In the genomic region with DNA sequence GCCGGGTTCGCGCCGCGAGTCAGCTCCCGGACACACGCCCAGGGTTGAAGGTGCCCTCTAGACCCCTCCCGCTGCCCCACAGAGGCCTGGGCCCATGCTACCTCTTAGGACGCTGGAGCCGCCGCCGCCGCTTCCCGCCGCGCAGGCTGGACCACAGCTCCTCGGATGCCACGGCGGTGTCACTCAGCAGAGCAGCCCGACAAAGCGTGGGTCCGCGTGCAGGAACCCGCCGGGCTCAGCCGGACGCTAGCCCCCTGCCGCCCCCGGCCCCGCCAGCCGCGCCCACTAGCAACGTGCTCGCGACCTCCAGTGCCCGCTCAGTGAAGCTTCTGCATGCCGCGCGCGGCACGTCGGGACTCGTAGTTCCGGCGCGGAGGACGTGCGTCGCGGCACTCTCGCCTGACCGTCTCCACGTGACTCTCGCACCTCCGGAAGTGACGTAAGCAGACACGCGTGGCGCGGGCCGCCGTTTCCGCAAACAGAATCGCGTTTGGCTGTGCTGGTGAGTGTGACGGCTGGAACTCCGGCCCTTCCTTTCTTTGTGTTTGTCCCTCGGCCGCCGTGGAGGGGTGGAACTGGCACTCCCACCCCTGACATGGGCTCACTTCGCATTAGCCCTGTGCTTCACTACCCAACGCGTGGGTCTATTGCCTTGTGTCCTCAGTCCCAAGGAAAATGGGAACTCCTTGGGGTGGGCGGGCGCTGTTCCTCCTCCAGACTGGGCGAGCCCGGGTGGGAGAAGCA, we compare ENCODE assay signal across 8 cellular contexts. TPM values are rescaled to one million over a fixed set of nuclear protein-coding genes. Genes with fewer than 3 reads are reported as not detected.
DNase-seq lines count a peak whose midpoint lies in the region; ATAC-seq and TF ChIP-seq lines count a peak whose summit lies in the region.

Gene FAM210A (minus strand): TSS at position 331 of the 744 bp plus-strand sequence. CDS start 44,481 bp downstream, outside the sequence.
Gene RNMT (plus strand): TSS at position 446 of the 744 bp plus-strand sequence. CDS start 4,845 bp downstream, outside the sequence.

- peak within 1 kb of the TSS; percentile 94 for H3K9ac ChIP-seq in PC-3 (ENCODE audit: low read length)

- peak; percentile 69 for DNase-seq in DMS153 (lab: John Stamatoyannopoulos, UW)
- peak; percentile 97 for DNase-seq in PC-3
- DNase-seq in activated T-cell treated with anti-CD3 and anti-CD28 coated beads, Interleukin-2, amount 50 U/mL, for 1 hour: peak; percentile 90
- peak; percentile 56 for DNase-seq in epithelial cell of proximal tubule (ENCODE audit: low read depth)
- DNase-seq in mucosa of gallbladder (ENCODE audit: low spot score): peak; percentile 97
- peak; percentile 89 to 92 for DNase-seq in stimulated activated CD8-positive, alpha-beta memory T cell treated with anti-CD3 and anti-CD28 coated beads, Interleukin-4, amount 100 ng/mL, for 4 hours (ENCODE audit: low read depth in 2 of 2, low spot score in 1 of 2)

- no peaks in the 10 kb centered on the region for H3K9me2 ChIP-seq in PC-3 (replicated peaks; ENCODE audit: low read length)

- peaks cover 26% of the 10 kb centered on the region; the same call in 1 of the 2 replicates for H3K4me1 ChIP-seq in PC-3 (ENCODE audit: insufficient read depth, low read length)

- peak within 1 kb of the TSS; percentile 96 for H3K4me3 ChIP-seq in PC-3 (ENCODE audit: low read length)
- H3K4me3 ChIP-seq in epithelial cell of proximal tubule (ENCODE audit: low read depth, low read length): peak within 1 kb of the TSS; percentile 83

- no peak; the same call in 1 of the 2 replicates for TF ChIP-seq EP300 in Ishikawa (IDR thresholded peaks at IDR 0.05; ENCODE audit: borderline replicate concordance)

- CTCF ChIA-PET in PC-3 (lab: Charles Lee): interaction anchor here (0.5 to 0.6 kb wide), 2 partner anchors 98 to 1127 kb away, joined by 4 to 7 read pairs; partner anchors contain the start of gene MC5R

- peaks cover 50% of the 10 kb centered on the region for H4K20me1 ChIP-seq in PC-3 (ENCODE audit: low read length)

- intact Hi-C loops in PC-3 (cut with micrococcal nuclease): loop anchor here (5.0 to 10.0 kb wide), 2 partner anchors 52 to 734 kb away; partner anchors contain the start of gene CEP192

- H2AFZ ChIP-seq in PC-3 (ENCODE audit: low read length): peak within 1 kb of the TSS; percentile 95

- TF ChIP-seq CTCF in PC-3 (conservative IDR thresholded peaks at IDR 0.05; ENCODE audit: low read depth, low read length) (no peak), epithelial cell of proximal tubule (conservative IDR thresholded peaks at IDR 0.05; ENCODE audit: low read depth, low read length) (peak; percentile 5)

- POLR2A ChIA-PET in PC-3 (lab: Charles Lee; ENCODE audit: unreplicated experiment): interaction anchor here (0.6 to 0.8 kb wide), 2 partner anchors 41 to 791 kb away, joined by 3 to 5 read pairs; no protein-coding TSS in a partner anchor

- H3K27ac ChIP-seq in PC-3 (ENCODE audit: low read length): peak within 1 kb of the TSS; percentile 75

- no peak; the same call in 1 of the 2 replicates for TF ChIP-seq RAD21 in Ishikawa (IDR thresholded peaks at IDR 0.05; ENCODE audit: low read depth)

- no peaks in the 10 kb centered on the region for H3K27me3 ChIP-seq in PC-3 (ENCODE audit: low read length)

- H3K9me3 ChIP-seq in PC-3 (ENCODE audit: low read length): no peaks in the 10 kb centered on the region

- peak within 1 kb of the TSS; percentile 93 for H3K4me2 ChIP-seq in PC-3 (ENCODE audit: low read length)

- peaks cover 5% of the 10 kb centered on the region; the same call in 1 of the 2 replicates for H3K36me3 ChIP-seq in PC-3 (ENCODE audit: low read depth, low read length)

- ATAC-seq in GM21576 (IDR thresholded peaks at IDR 0.05; ENCODE audit: unreplicated experiment): peak; percentile 83
- peak; percentile 86 for ATAC-seq in PC-3

- BruUV-seq in PC-3 (replicated peaks; lab: Mats Ljungman, UMichigan): no TSS peak

- H3K79me2 ChIP-seq in PC-3 (ENCODE audit: low read length): peaks cover 100% of the 10 kb centered on the region

- no peaks in the 10 kb centered on the region for H3F3A ChIP-seq in PC-3 (ENCODE audit: low read length, unreplicated experiment)

TF ChIP-seq in Ishikawa, 13 proteins besides CTCF, POLR2A, EP300 and RAD21:
- TF ChIP-seq TCF12 (IDR thresholded peaks at IDR 0.05; ENCODE audit: low read depth) (peak; percentile 52), TAF1 (IDR thresholded peaks at IDR 0.05; ENCODE audit: low read depth) (peak; percentile 50), MAX (IDR thresholded peaks at IDR 0.05) (peak; percentile 98), NFIC (IDR thresholded peaks at IDR 0.05) (0 out of 2 replicates have a peak, but pooled peaks have one; percentile 9), CREB1 (IDR thresholded peaks at IDR 0.05; ENCODE audit: low read depth) (peak; percentile 90), CEBPB (IDR thresholded peaks at IDR 0.05) (no peak), EGR1 (IDR thresholded peaks at IDR 0.05) (0 out of 2 replicates have a peak, but pooled peaks have one; percentile 12), TEAD4 (IDR thresholded peaks at IDR 0.05) (peak; percentile 32; the same call in 1 of the 2 replicates), YY1 (IDR thresholded peaks at IDR 0.05; ENCODE audit: low read depth) (peak; percentile 43; the same call in 1 of the 2 replicates), ZBTB7A (IDR thresholded peaks at IDR 0.05; ENCODE audit: low read depth) (peak; percentile 96), REST (IDR thresholded peaks at IDR 0.05; ENCODE audit: low read depth) (no peak), FOXM1 (IDR thresholded peaks at IDR 0.05; ENCODE audit: borderline replicate concordance, low read depth) (no peak)
- TF ChIP-seq, protein P1, sequence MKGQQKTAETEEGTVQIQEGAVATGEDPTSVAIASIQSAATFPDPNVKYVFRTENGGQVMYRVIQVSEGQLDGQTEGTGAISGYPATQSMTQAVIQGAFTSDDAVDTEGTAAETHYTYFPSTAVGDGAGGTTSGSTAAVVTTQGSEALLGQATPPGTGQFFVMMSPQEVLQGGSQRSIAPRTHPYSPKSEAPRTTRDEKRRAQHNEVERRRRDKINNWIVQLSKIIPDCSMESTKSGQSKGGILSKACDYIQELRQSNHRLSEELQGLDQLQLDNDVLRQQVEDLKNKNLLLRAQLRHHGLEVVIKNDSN (IDR thresholded peaks at IDR 0.05): peak; percentile 100

RNA-seq across cellular contexts. Expression of gene FAM210A, which starts in this region (rescaled TPM):
- total RNA-seq in PC-3 (2014; rRNA removed): 49.2 and 52.7 TPM in 2 replicates
- 13.4 and 15.0 TPM in 2 replicates for total RNA-seq in epithelial cell of proximal tubule
- total RNA-seq in mucosa of gallbladder: 9.9 TPM

RNA-seq across cellular contexts. Expression of gene RNMT, which starts in this region (rescaled TPM):
- 18.9 and 21.1 TPM in 2 replicates for total RNA-seq in PC-3 (2014; rRNA removed)
- total RNA-seq in epithelial cell of proximal tubule: 21.3 and 27.4 TPM in 2 replicates
- 24.5 TPM for total RNA-seq in mucosa of gallbladder

Comparison
In these comparisons a context has a peak if more than half of its experiments do, and no peak if none do; other contexts are left out.
1. Peak in every context shown above with its lines: DNase-seq, ATAC-seq, H3K4me3 ChIP-seq and H3K27ac ChIP-seq.